In the genomic region with DNA sequence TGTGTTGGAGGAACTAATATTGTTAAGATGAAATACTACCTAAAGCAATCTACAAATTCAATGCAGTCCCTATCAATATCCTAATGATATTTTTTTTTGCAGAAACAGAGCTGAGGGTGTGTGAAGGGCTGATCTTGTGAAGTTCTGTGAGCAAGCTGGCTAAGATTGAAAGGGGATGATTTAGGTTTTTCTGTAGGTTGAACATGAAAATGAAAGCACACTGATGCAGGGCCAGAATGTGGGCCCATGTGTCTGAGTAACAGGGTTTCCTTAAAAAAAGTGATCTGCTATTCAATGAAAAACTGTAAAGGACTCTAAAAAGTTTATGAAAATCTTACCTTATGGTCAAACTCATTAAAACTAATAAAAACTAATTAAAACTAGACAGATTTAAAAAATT, we compare ENCODE assay signal across 22 cellular contexts. TPM values are rescaled to one million over a fixed set of nuclear protein-coding genes. Genes with fewer than 3 reads are reported as not detected.
"Had no signal": no experiment of that assay in that cellular context is flagged by ENCODE, and none has a peak within 500 bp of the region (broad histone marks: within the 10 kb centered on the region; RNA-seq: fewer than 3 reads in every experiment).

No MANE protein-coding gene starts in this region.

- ATAC-seq: activated CD8-positive, alpha-beta memory T cell treated with anti-CD3 and anti-CD28 coated beads, Interleukin-2, amount 10 ng/mL, durations not matched to agents 7 days and 5 days; gastroesophageal sphincter; heart left ventricle; left ventricle myocardium superior; natural killer cell treated with Interleukin-12 subunit alpha and Interleukin-12 subunit beta and Interleukin-15 and Interleukin-18, amount 100 ng/mL, for 72 hours; stimulated activated effector memory CD8-positive, alpha-beta T cell treated with anti-CD3 and anti-CD28 coated beads, Interleukin-12 subunit alpha, Interleukin-12 subunit beta, amount 100 ng/mL, for 72 hours; stimulated activated naive CD8-positive, alpha-beta T cell treated with anti-CD3 and anti-CD28 coated beads, Interleukin-15, amount 100 ng/mL, for 72 hours had no signal

- H3K4me3 Mint-ChIP-seq: activated B cell treated with CpG ODN at 0.5 μM for 24 hours; activated CD4-positive, alpha-beta memory T cell treated with anti-CD3 and anti-CD28 coated beads for 36 hours; activated CD8-positive, alpha-beta memory T cell treated with anti-CD3 and anti-CD28 coated beads, Interleukin-2, amount 10 ng/mL, durations not matched to agents 7 days and 5 days; activated naive CD8-positive, alpha-beta T cell; mesothelial cell of epicardium; natural killer cell treated with Interleukin-12 subunit alpha and Interleukin-12 subunit beta and Interleukin-15 and Interleukin-18, amount 100 ng/mL, for 72 hours; stimulated activated effector memory CD8-positive, alpha-beta T cell treated with anti-CD3 and anti-CD28 coated beads, Interleukin-12 subunit alpha, Interleukin-12 subunit beta, amount 100 ng/mL, for 72 hours; stimulated activated naive CD8-positive, alpha-beta T cell treated with anti-CD3 and anti-CD28 coated beads, Interleukin-15, amount 100 ng/mL, for 72 hours; T-helper 1 cell treated with Interleukin-12 subunit alpha and Interleukin-12 subunit beta and Interleukin-4 antibody, amounts not matched to agents 30 μg/mL and 1 μg/mL, for 36 hours had no signal

- H3K9me3 Mint-ChIP-seq: activated B cell treated with CpG ODN at 0.5 μM for 24 hours; activated CD4-positive, alpha-beta memory T cell treated with anti-CD3 and anti-CD28 coated beads for 36 hours; stimulated activated effector memory CD8-positive, alpha-beta T cell treated with anti-CD3 and anti-CD28 coated beads, Interleukin-12 subunit alpha, Interleukin-12 subunit beta, amount 100 ng/mL, for 72 hours; stimulated activated naive CD8-positive, alpha-beta T cell treated with anti-CD3 and anti-CD28 coated beads, Interleukin-15, amount 100 ng/mL, for 72 hours; T-helper 1 cell treated with Interleukin-12 subunit alpha and Interleukin-12 subunit beta and Interleukin-4 antibody, amounts not matched to agents 30 μg/mL and 1 μg/mL, for 36 hours had no signal

- H3K27ac ChIP-seq: gastroesophageal sphincter, heart left ventricle, ovary, prostate gland, right atrium auricular region, tibial artery had no signal

- FAIRE-seq: bronchial epithelial cell, islet of Langerhans had no signal

- H3K4me3 ChIP-seq: gastroesophageal sphincter, heart left ventricle, ovary, prostate gland, right atrium auricular region, tibial artery had no signal

- DNase-seq: activated B cell treated with CpG ODN at 0.5 μM for 24 hours; activated CD4-positive, alpha-beta memory T cell treated with anti-CD3 and anti-CD28 coated beads for 36 hours; activated CD4-positive, alpha-beta T cell treated with anti-CD3 and anti-CD28 coated beads for 4 hours; activated CD8-positive, alpha-beta memory T cell treated with anti-CD3 and anti-CD28 coated beads, Interleukin-2, amount 10 ng/mL, durations not matched to agents 7 days and 5 days; activated gamma-delta T cell treated with Interleukin-2 at 50 U/mL for 16 hours; amygdala; heart left ventricle; left ventricle myocardium superior; mammary epithelial cell; ovary; stimulated activated naive CD8-positive, alpha-beta T cell treated with anti-CD3 and anti-CD28 coated beads, Interleukin-15, amount 100 ng/mL, for 72 hours; tibial artery had no signal

- H3K27ac Mint-ChIP-seq: activated B cell treated with CpG ODN at 0.5 μM for 24 hours; activated CD4-positive, alpha-beta memory T cell treated with anti-CD3 and anti-CD28 coated beads for 36 hours; activated CD8-positive, alpha-beta memory T cell treated with anti-CD3 and anti-CD28 coated beads, Interleukin-2, amount 10 ng/mL, durations not matched to agents 7 days and 5 days; activated naive CD8-positive, alpha-beta T cell; mesothelial cell of epicardium; natural killer cell treated with Interleukin-12 subunit alpha and Interleukin-12 subunit beta and Interleukin-15 and Interleukin-18, amount 100 ng/mL, for 72 hours; stimulated activated effector memory CD8-positive, alpha-beta T cell treated with anti-CD3 and anti-CD28 coated beads, Interleukin-12 subunit alpha, Interleukin-12 subunit beta, amount 100 ng/mL, for 72 hours; T-helper 1 cell treated with Interleukin-12 subunit alpha and Interleukin-12 subunit beta and Interleukin-4 antibody, amounts not matched to agents 30 μg/mL and 1 μg/mL, for 36 hours had no signal

- H3K36me3 ChIP-seq: gastroesophageal sphincter, ovary, prostate gland, right atrium auricular region, tibial artery had no signal

- H3K27me3 Mint-ChIP-seq: activated B cell treated with CpG ODN at 0.5 μM for 24 hours; activated CD4-positive, alpha-beta memory T cell treated with anti-CD3 and anti-CD28 coated beads for 36 hours; activated CD8-positive, alpha-beta memory T cell treated with anti-CD3 and anti-CD28 coated beads, Interleukin-2, amount 10 ng/mL, durations not matched to agents 7 days and 5 days; activated naive CD8-positive, alpha-beta T cell; stimulated activated naive CD8-positive, alpha-beta T cell treated with anti-CD3 and anti-CD28 coated beads, Interleukin-15, amount 100 ng/mL, for 72 hours had no signal

- H3K27me3 ChIP-seq: gastroesophageal sphincter, heart left ventricle, ovary, right atrium auricular region, tibial artery had no signal

- H3K9me3 ChIP-seq: gastroesophageal sphincter, heart left ventricle, ovary, prostate gland, right atrium auricular region, tibial artery had no signal

- H3K36me3 Mint-ChIP-seq: activated CD4-positive, alpha-beta memory T cell treated with anti-CD3 and anti-CD28 coated beads for 36 hours; activated naive CD8-positive, alpha-beta T cell; natural killer cell treated with Interleukin-12 subunit alpha and Interleukin-12 subunit beta and Interleukin-15 and Interleukin-18, amount 100 ng/mL, for 72 hours; stimulated activated effector memory CD8-positive, alpha-beta T cell treated with anti-CD3 and anti-CD28 coated beads, Interleukin-12 subunit alpha, Interleukin-12 subunit beta, amount 100 ng/mL, for 72 hours had no signal

RNA-seq across cellular contexts. Expression of gene GRB10, which starts 47.4 kb away (rescaled TPM):
- total RNA-seq: activated B cell treated with CpG ODN at 0.5 μM for 24 hours had no signal
